1 cellular context compared by ENCODE assay signal in genomic region chr9:133029994-133030316, GRCh38.
TF ChIP-seq lines count a peak whose summit lies in the region.

No MANE protein-coding gene starts in this region.

TF ChIP-seq in K562, 482 proteins besides CTCF, POLR2A, EP300 and RAD21 (continued from another document):
- TF ChIP-seq RBM14 (IDR thresholded peaks at IDR 0.05; ENCODE audit: borderline replicate concordance, insufficient read depth, low read depth, low read length), result no peak
